In genomic region chr14:52399886-52400599, GRCh38 we compare ENCODE assay signal across 9 cellular contexts.
A peak's percentile ranks its signal among the peaks of the same experiment; 100 is the strongest.
DNase-seq lines count a peak whose midpoint lies in the region; ATAC-seq and TF ChIP-seq lines count a peak whose summit lies in the region.
"Had no signal": no experiment of that assay in that cellular context is flagged by ENCODE, and none has a peak within 500 bp of the region (broad histone marks: within the 10 kb centered on the region; RNA-seq: fewer than 3 reads in every experiment).

No MANE protein-coding gene starts in this region.

- H4K20me1 ChIP-seq in hepatocyte (ENCODE audit: insufficient read depth, poor library complexity, severe bottlenecking): no peaks in the 10 kb centered on the region

- H3K9me3 ChIP-seq in SK-N-MC (ENCODE audit: low read depth, low read length) (no peaks in the 10 kb centered on the region), hepatocyte (ENCODE audit: low read depth) (no peaks in the 10 kb centered on the region), tibial artery (no peaks in the 10 kb centered on the region)

- peak overlapping the region; percentile 52 for H3K4me2 ChIP-seq in hepatocyte

- H3K36me3 ChIP-seq in SK-N-MC (ENCODE audit: insufficient read depth, low read length) (no peaks in the 10 kb centered on the region), hepatocyte (replicated peaks; ENCODE audit: insufficient read depth, low read depth) (no peaks in the 10 kb centered on the region), tibial artery (no peaks in the 10 kb centered on the region)

- no peak for DNase-seq in AG09309 (ENCODE audit: low read depth)
- DNase-seq in SK-N-MC (ENCODE audit: low read depth, low spot score): no peak
- DNase-seq in hepatocyte (ENCODE audit: low spot score): peak; percentile 62
- DNase-seq in NCI-H510A (lab: John Stamatoyannopoulos, UW): no peak
- no peak for DNase-seq in NCI-H1105 treated with DMSO at 0.1 percent for 48 hours (lab: John Stamatoyannopoulos, UW)
- DNase-seq in tibial artery: no peak
- DNase-seq in effector CD4-positive, alpha-beta T cell: no peak
- DNase-seq: activated effector memory CD4-positive, alpha-beta T cell treated with anti-CD3 and anti-CD28 coated beads, Interleukin-2, amount 50 U/mL, for 16 hours had no signal

- intact Hi-C loops in tibial artery (cut with DNase I; ENCODE audit: low total_unique reads): no loop called here

- H3K27ac ChIP-seq in SK-N-MC (no peak overlapping the region), hepatocyte (peak overlapping the region; percentile 44), tibial artery (no peak overlapping the region)

- no peaks in the 10 kb centered on the region for H3K9me2 ChIP-seq in hepatocyte (replicated peaks; ENCODE audit: insufficient read depth)

- H3K27me3 ChIP-seq in hepatocyte (no peaks in the 10 kb centered on the region), tibial artery (peaks cover 0 to 8% of the 10 kb centered on the region in 2 donors)

- peaks cover 8% of the 10 kb centered on the region for H3K4me1 ChIP-seq in hepatocyte (ENCODE audit: insufficient read depth)
- H3K4me1 ChIP-seq in tibial artery: no peaks in the 10 kb centered on the region

- H3K79me2 ChIP-seq in hepatocyte: no peaks in the 10 kb centered on the region

- no peak overlapping the region for H3K9ac ChIP-seq in SK-N-MC (ENCODE audit: insufficient read length)

- H2AFZ ChIP-seq in hepatocyte: no peak overlapping the region

- TF ChIP-seq CTCF in AG09309 (IDR thresholded peaks at IDR 0.05; ENCODE audit: control insufficient read depth, insufficient read depth, low read depth, low read length, missing control alignments) (peak; percentile 39), hepatocyte (IDR thresholded peaks at IDR 0.05; ENCODE audit: poor library complexity) (peak; percentile 24), tibial artery (IDR thresholded peaks at IDR 0.05) (no peak)

- H3K4me3 ChIP-seq in AG09309 (ENCODE audit: control insufficient read depth, low read depth, low read length) (no peak overlapping the region), SK-N-MC (peak overlapping the region; percentile 34; the same call in 1 of the 2 replicates), hepatocyte (no peak overlapping the region), tibial artery (no peak overlapping the region)

- WGBS in hepatocyte (ENCODE audit: low lambda C conversion rate, missing lambda C conversion rate): 40% methylated on average over 8 of the region's 8 CpGs

- ATAC-seq in GM18909 (IDR thresholded peaks at IDR 0.05; ENCODE audit: poor library complexity, unreplicated experiment): peak; percentile 52

Comparison
In these comparisons a context has a peak if more than half of its experiments do, and no peak if none do; other contexts are left out.
1. CTCF ChIP-seq: peak in AG09309 (single experiment) and hepatocyte (single experiment); none in tibial artery (0 of 2).